In the genomic region with DNA sequence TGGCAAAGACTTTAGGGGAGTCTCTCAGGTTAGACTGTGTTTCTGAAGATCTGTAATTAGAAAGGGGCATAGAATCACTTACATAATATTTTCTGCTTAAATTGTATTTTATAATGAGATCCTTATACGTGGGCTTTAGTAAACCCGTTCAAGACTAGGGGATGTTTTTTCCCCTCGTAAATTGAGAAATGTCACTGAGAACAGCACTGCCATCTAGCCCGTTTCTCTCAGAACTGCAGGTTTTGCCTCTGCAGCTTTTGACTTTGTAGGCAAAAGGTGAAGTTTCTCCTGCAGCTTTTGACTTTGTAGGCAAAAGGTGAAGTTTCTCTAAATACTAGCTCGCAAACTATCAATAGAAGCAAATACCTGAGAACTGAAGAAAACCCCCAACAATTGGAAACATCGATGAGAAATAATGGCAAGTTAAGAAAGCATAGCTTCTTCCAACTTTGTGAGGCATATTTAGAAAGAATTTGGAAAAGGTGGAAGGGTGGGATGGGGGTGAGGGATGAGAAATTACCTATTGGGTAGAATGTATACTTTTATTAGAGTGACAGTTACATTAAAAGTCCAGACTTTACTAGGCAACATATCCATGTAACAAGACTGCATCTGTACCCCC, we compare ENCODE assay signal across 12 cellular contexts. TPM values are rescaled to one million over a fixed set of nuclear protein-coding genes. Genes with fewer than 3 reads are reported as not detected.
DNase-seq lines count a peak whose midpoint lies in the region; ATAC-seq, FAIRE-seq and TF ChIP-seq lines count a peak whose summit lies in the region.
"Had no signal": no experiment of that assay in that cellular context is flagged by ENCODE, and none has a peak within 500 bp of the region (broad histone marks: within the 10 kb centered on the region; RNA-seq: fewer than 3 reads in every experiment).

No MANE protein-coding gene starts in this region.

- H3K9ac ChIP-seq in GM12878 (ENCODE audit: control insufficient read depth, insufficient read depth, low read length), result no peak overlapping the region

- no peak overlapping the region for H3K4me3 Mint-ChIP-seq in nephron progenitor cell
- H3K4me3 Mint-ChIP-seq: activated T-helper 1 cell treated with anti-CD3 and anti-CD28 coated beads, Interleukin-12 subunit alpha, Interleukin-12 subunit beta, Interleukin-2, Interleukin-4 antibody, amounts not matched to agents 30 ng/mL and 10 ng/mL and 1 ng/mL, durations not matched to agents 14 hours and 24 hours and 36 hours; T-helper 1 cell treated with Interleukin-12 subunit alpha and Interleukin-12 subunit beta and Interleukin-4 antibody, amounts not matched to agents 30 μg/mL and 1 μg/mL, for 36 hours had no signal

- no peaks in the 10 kb centered on the region for H3K36me3 ChIP-seq in GM12878 (ENCODE audit: control insufficient read depth in 2 of 2, insufficient read depth in 2 of 2, low read length in 1 of 2)
- H3K36me3 ChIP-seq: suprapubic skin had no signal

- 14% methylated on average over 6 of the region's 6 CpGs for WGBS in GM12878 (ENCODE audit: insufficient coverage, insufficient replicate concordance, low lambda C conversion rate, missing lambda C conversion rate)

- peak; percentile 37 for TF ChIP-seq RAD21 in Ishikawa (IDR thresholded peaks at IDR 0.05; ENCODE audit: low read depth)
- 0 out of 2 replicates have a peak, but pooled peaks have one; percentile 11 for TF ChIP-seq RAD21 in GM12878 (IDR thresholded peaks at IDR 0.05; ENCODE audit: insufficient read depth, low read depth, low read length)

- no peak overlapping the region for H3K4me2 ChIP-seq in GM12878 (ENCODE audit: control insufficient read depth, insufficient read depth)

- in situ Hi-C loops in GM12878 (cut with MboI), result loop anchor here (5.0 kb wide), 2 partner anchors 62 to 487 kb away; a partner anchor contains a TSS

- H3K4me1 ChIP-seq in GM12878 (ENCODE audit: control insufficient read depth, insufficient read depth, low read length), result no peaks in the 10 kb centered on the region; the same call in 1 of the 2 replicates
- H3K4me1 ChIP-seq: suprapubic skin had no signal

- peak; percentile 45 for DNase-seq in NCI-H2171 treated with DMSO at 0.1 percent for 48 hours (lab: John Stamatoyannopoulos, UW)
- no peak for DNase-seq in NCI-H2171 (lab: John Stamatoyannopoulos, UW)
- DNase-seq in GM12878 (ENCODE audit: low read depth, low spot score), result no peak
- no peak for DNase-seq in nephron progenitor cell
- no peak for DNase-seq in T-helper 9 cell
- DNase-seq in A172 (ENCODE audit: low spot score), result no peak
- DNase-seq: MV-4-11 had no signal

- ATAC-seq in GM12878 (no peak), GM18498 (IDR thresholded peaks at IDR 0.05; ENCODE audit: unreplicated experiment) (no peak)

- H3K4me3 ChIP-seq in GM12878, result no peak overlapping the region
- H3K4me3 ChIP-seq: suprapubic skin had no signal

- no peak for FAIRE-seq in GM12878 (lab: Jason Lieb, UNC)

- no peak overlapping the region for H2AFZ ChIP-seq in GM12878 (ENCODE audit: control insufficient read depth, low read depth, low read length)

- H3K27ac Mint-ChIP-seq in nephron progenitor cell, result no peak overlapping the region
- H3K27ac Mint-ChIP-seq: activated T-helper 1 cell treated with anti-CD3 and anti-CD28 coated beads, Interleukin-12 subunit alpha, Interleukin-12 subunit beta, Interleukin-2, Interleukin-4 antibody, amounts not matched to agents 30 ng/mL and 10 ng/mL and 1 ng/mL, durations not matched to agents 14 hours and 24 hours and 36 hours; T-helper 1 cell treated with Interleukin-12 subunit alpha and Interleukin-12 subunit beta and Interleukin-4 antibody, amounts not matched to agents 30 μg/mL and 1 μg/mL, for 36 hours had no signal

- TF ChIP-seq EP300 in Ishikawa (IDR thresholded peaks at IDR 0.05; ENCODE audit: borderline replicate concordance) (no peak), GM12878 (IDR thresholded peaks at IDR 0.05; ENCODE audit: borderline replicate concordance in 1 of 2, control insufficient read depth in 1 of 2, low read depth in 2 of 2, low read length in 2 of 2) (no peak)

- RAD21 ChIA-PET in GM12878 (lab: Charles Lee; ENCODE audit: unreplicated experiment), result interaction anchor here (1.0 kb wide), 1 partner anchor 267 kb away, joined by 5 read pairs; no protein-coding TSS in a partner anchor

- H3K27me3 ChIP-seq in GM12878 (replicated peaks in 1 of 2; ENCODE audit: control insufficient read depth in 2 of 2, insufficient read depth in 2 of 2, low read length in 1 of 2), result no peaks in the 10 kb centered on the region

- CTCF ChIA-PET in GM12878 (lab: Yijun Ruan, JAX), result interaction anchor here (0.8 to 3.7 kb wide), 4 partner anchors 56 to 508 kb away, joined by 4 to 33 read pairs (median 14); no protein-coding TSS in a partner anchor

- H3K27ac ChIP-seq in GM12878 (ENCODE audit: control insufficient read depth, insufficient read depth), result no peak overlapping the region
- H3K27ac ChIP-seq: suprapubic skin had no signal

- peaks cover 5% of the 10 kb centered on the region for H3K4me1 Mint-ChIP-seq in nephron progenitor cell

- peaks cover 2% of the 10 kb centered on the region; the same call in 1 of the 3 replicates for H3K9me3 ChIP-seq in GM12878 (replicated peaks; ENCODE audit: control insufficient read depth, insufficient read depth, low read length)
- H3K9me3 ChIP-seq: suprapubic skin had no signal

- TF ChIP-seq POLR2A in GM12878 (IDR thresholded peaks at IDR 0.05; ENCODE audit: low read depth, low read length), result no peak

- POLR2A ChIA-PET in GM12878 (lab: Charles Lee), result no interaction called here

- TF ChIP-seq CTCF in GM12878 (IDR thresholded peaks at IDR 0.05 in 2 of 3, conservative IDR thresholded peaks at IDR 0.05 in 1 of 3; ENCODE audit: control insufficient read depth in 2 of 3, extremely low read depth in 1 of 3, insufficient read depth in 1 of 3, low read depth in 3 of 3, low read length in 3 of 3) (peak; percentile 28 to 39 (median 31); a peak in 4 of 6 replicates), nephron progenitor cell (IDR thresholded peaks at IDR 0.05) (peak; percentile 53)

- BruUV-seq in GM12878 (replicated peaks; lab: Mats Ljungman, UMichigan), result no TSS peak

- SMC1A ChIA-PET in GM12878 (lab: Charles Lee; ENCODE audit: uncharacterized antibody, unreplicated experiment), result interaction anchor here (0.9 to 1.0 kb wide), 2 partner anchors 264 to 269 kb away, joined by 3 read pairs; no protein-coding TSS in a partner anchor

- no peaks in the 10 kb centered on the region for H3K79me2 ChIP-seq in GM12878 (ENCODE audit: control insufficient read depth, insufficient read depth, low read length)

- peaks cover 23% of the 10 kb centered on the region for H3K9me3 Mint-ChIP-seq in nephron progenitor cell

- H3K36me3 Mint-ChIP-seq in nephron progenitor cell (ENCODE audit: low read depth), result no peaks in the 10 kb centered on the region

- intact Hi-C loops in GM12878 (cut with micrococcal nuclease; ENCODE audit: unreplicated experiment), result loop anchor here (2.0 to 5.0 kb wide), 2 partner anchors 147 to 267 kb away; no protein-coding TSS in a partner anchor

- no peaks in the 10 kb centered on the region for H4K20me1 ChIP-seq in GM12878 (ENCODE audit: control insufficient read depth, insufficient read depth)

- H3K27me3 Mint-ChIP-seq in nephron progenitor cell (ENCODE audit: low read depth, poor library complexity), result peaks cover 39% of the 10 kb centered on the region

TF ChIP-seq in Ishikawa, 13 proteins besides CTCF, POLR2A, EP300 and RAD21:
- TF ChIP-seq CREB1 (IDR thresholded peaks at IDR 0.05; ENCODE audit: low read depth), result no peak

TF ChIP-seq in GM12878, 131 proteins besides CTCF, POLR2A, EP300 and RAD21 (continues in another document):
- TF ChIP-seq IKZF1 (conservative IDR thresholded peaks at IDR 0.05) (no peak), CBX3 (IDR thresholded peaks at IDR 0.05; ENCODE audit: borderline replicate concordance, low read depth) (no peak)
- TF ChIP-seq, protein P1, sequence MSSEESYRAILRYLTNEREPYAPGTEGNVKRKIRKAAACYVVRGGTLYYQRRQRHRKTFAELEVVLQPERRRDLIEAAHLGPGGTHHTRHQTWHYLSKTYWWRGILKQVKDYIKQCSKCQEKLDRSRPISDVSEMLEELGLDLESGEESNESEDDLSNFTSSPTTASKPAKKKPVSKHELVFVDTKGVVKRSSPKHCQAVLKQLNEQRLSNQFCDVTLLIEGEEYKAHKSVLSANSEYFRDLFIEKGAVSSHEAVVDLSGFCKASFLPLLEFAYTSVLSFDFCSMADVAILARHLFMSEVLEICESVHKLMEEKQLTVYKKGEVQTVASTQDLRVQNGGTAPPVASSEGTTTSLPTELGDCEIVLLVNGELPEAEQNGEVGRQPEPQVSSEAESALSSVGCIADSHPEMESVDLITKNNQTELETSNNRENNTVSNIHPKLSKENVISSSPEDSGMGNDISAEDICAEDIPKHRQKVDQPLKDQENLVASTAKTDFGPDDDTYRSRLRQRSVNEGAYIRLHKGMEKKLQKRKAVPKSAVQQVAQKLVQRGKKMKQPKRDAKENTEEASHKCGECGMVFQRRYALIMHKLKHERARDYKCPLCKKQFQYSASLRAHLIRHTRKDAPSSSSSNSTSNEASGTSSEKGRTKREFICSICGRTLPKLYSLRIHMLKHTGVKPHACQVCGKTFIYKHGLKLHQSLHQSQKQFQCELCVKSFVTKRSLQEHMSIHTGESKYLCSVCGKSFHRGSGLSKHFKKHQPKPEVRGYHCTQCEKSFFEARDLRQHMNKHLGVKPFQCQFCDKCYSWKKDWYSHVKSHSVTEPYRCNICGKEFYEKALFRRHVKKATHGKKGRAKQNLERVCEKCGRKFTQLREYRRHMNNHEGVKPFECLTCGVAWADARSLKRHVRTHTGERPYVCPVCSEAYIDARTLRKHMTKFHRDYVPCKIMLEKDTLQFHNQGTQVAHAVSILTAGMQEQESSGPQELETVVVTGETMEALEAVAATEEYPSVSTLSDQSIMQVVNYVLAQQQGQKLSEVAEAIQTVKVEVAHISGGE (CRISPR knock-in tag; IDR thresholded peaks at IDR 0.05), result no peak

RNA-seq across cellular contexts. Expression of a gene that starts 9.9 kb away (rescaled TPM):
- total RNA-seq in GM12878 (2013; cell fraction: nucleolus; rRNA removed), result not detected in 2 replicates
- not detected in 2 replicates for total RNA-seq in GM12878 (2014; rRNA removed)
- not detected in 2 replicates for total RNA-seq in GM12878 (2014; rRNA removed; fragmentation: Illumina TruSeq; extraction: Trizol)
- total RNA-seq in GM12878 (2021), result 0.29 TPM in 1 of 2 replicates, not detected in the other
- not detected for polyA plus RNA-seq in GM12878 (2011; ENCODE audit: low read depth)
- not detected in 2 replicates for polyA plus RNA-seq in GM12878 (2011; rRNA removed)
- polyA plus RNA-seq in GM12878 (2011; cell fraction: cytosol; rRNA removed), result not detected in 2 replicates
- not detected in 2 replicates for polyA plus RNA-seq in GM12878 (2011; cell fraction: nucleus; rRNA removed)
- polyA plus RNA-seq in GM12878 (2012), result not detected in 2 replicates
- polyA plus RNA-seq in GM12878 (2014; fragmentation: Illumina TruSeq; extraction: Trizol), result not detected in 2 replicates
- polyA plus RNA-seq in GM12878 (2014; fragmentation: Nextera tagmentation; extraction: Ambion mirVana), result not detected
- not detected in 2 replicates for polyA plus RNA-seq in GM12878 (2014; rRNA removed)
- polyA plus RNA-seq in GM12878 (2016; fragmentation: Nextera tagmentation; extraction: Ambion mirVana), result not detected
- polyA minus RNA-seq in GM12878 (2011; rRNA and poly(A)+ RNA removed), result not detected in 2 replicates
- polyA minus RNA-seq in GM12878 (2011; cell fraction: cytosol; rRNA and poly(A)+ RNA removed), result not detected in 2 replicates
- polyA minus RNA-seq in GM12878 (2011; cell fraction: nucleus; rRNA and poly(A)+ RNA removed), result not detected in 2 replicates
- not detected in 2 replicates for total RNA-seq in A172 (2014; rRNA removed; shearing (Covaris generic))
- total RNA-seq: activated T-helper 1 cell treated with anti-CD3 and anti-CD28 coated beads, Interleukin-12 subunit alpha, Interleukin-12 subunit beta, Interleukin-2, Interleukin-4 antibody, amounts not matched to agents 30 ng/mL and 10 ng/mL and 1 ng/mL, durations not matched to agents 14 hours and 24 hours and 36 hours had no signal
